20 cellular contexts compared by ENCODE assay signal in genomic region chr11:6833329-6833728, GRCh38. TPM values are rescaled to one million over a fixed set of nuclear protein-coding genes. Genes with fewer than 3 reads are reported as not detected.
DNase-seq lines count a peak whose midpoint lies in the region; ATAC-seq, FAIRE-seq and TF ChIP-seq lines count a peak whose summit lies in the region.
"Had no signal": no experiment of that assay in that cellular context is flagged by ENCODE, and none has a peak within 500 bp of the region (broad histone marks: within the 10 kb centered on the region; RNA-seq: fewer than 3 reads in every experiment).

No MANE protein-coding gene starts in this region.

- TF ChIP-seq POLR2A in HepG2 (IDR thresholded peaks at IDR 0.05; ENCODE audit: insufficient read depth in 1 of 2, low read depth in 2 of 2, low read length in 2 of 2) (no peak), right lobe of liver (IDR thresholded peaks at IDR 0.05) (no peak), breast epithelium (IDR thresholded peaks at IDR 0.05) (no peak)

- H3K4me1 ChIP-seq in HepG2 (ENCODE audit: insufficient read depth, low read length) = no peaks in the 10 kb centered on the region
- no peaks in the 10 kb centered on the region for H3K4me1 ChIP-seq in right lobe of liver
- peaks cover 7% of the 10 kb centered on the region for H3K4me1 ChIP-seq in neural progenitor cell
- H3K4me1 ChIP-seq in aorta (ENCODE audit: control insufficient read depth in 1 of 2, insufficient read depth in 2 of 2, low read length in 2 of 2) = no peaks in the 10 kb centered on the region
- no peaks in the 10 kb centered on the region for H3K4me1 ChIP-seq in breast epithelium
- H3K4me1 ChIP-seq: BLaER1 treated with 17β-estradiol and CSF1 and Interleukin-3, amounts not matched to agents 10 nM and 100 nM had no signal

- H3K36me3 ChIP-seq in HepG2 (replicated peaks in 1 of 2; ENCODE audit: control insufficient read depth in 1 of 2, insufficient read depth in 2 of 2, low read length in 2 of 2) = no peaks in the 10 kb centered on the region
- H3K36me3 ChIP-seq in right lobe of liver = no peaks in the 10 kb centered on the region
- H3K36me3 ChIP-seq in neural progenitor cell = no peaks in the 10 kb centered on the region
- H3K36me3 ChIP-seq in aorta (ENCODE audit: control insufficient read depth in 1 of 2, insufficient read depth in 2 of 2, low read length in 1 of 2) = no peaks in the 10 kb centered on the region
- H3K36me3 ChIP-seq in breast epithelium = no peaks in the 10 kb centered on the region
- H3K36me3 ChIP-seq: BLaER1 treated with 17β-estradiol and CSF1 and Interleukin-3, amounts not matched to agents 10 nM and 100 nM had no signal

- H3K27ac Mint-ChIP-seq in activated B cell treated with CpG ODN at 0.5 μM for 24 hours = peak overlapping the region; percentile 6
- H3K27ac Mint-ChIP-seq in neural progenitor cell = peak overlapping the region; percentile 79
- H3K27ac Mint-ChIP-seq: CD8-positive, alpha-beta T cell had no signal

- TF ChIP-seq RAD21 in HepG2 (CRISPR knock-in tag; IDR thresholded peaks at IDR 0.05) = no peak

- in situ Hi-C loops in HepG2 (cut with HindIII; ENCODE audit: extremely low pct_ligation_motif_present, low pct_unique_long_range_greater_than_20kb) = no loop called here

- CTCF ChIA-PET in HepG2 (lab: Yijun Ruan, JAX; ENCODE audit: low intra/inter-chr PET ratio, low total read pairs) = no interaction called here
- CTCF ChIA-PET in activated B cell treated with CpG ODN at 0.5 μM for 24 hours (lab: Charles Lee) = interaction anchor here (1.9 kb wide), 1 partner anchor 21 kb away, joined by 7 read pairs; no protein-coding TSS in a partner anchor

- H3K9me3 ChIP-seq in HepG2 (ENCODE audit: low read length) (no peaks in the 10 kb centered on the region), right lobe of liver (no peaks in the 10 kb centered on the region), neural progenitor cell (ENCODE audit: low read depth) (no peaks in the 10 kb centered on the region), aorta (ENCODE audit: control insufficient read depth, low read length) (no peaks in the 10 kb centered on the region), breast epithelium (no peaks in the 10 kb centered on the region)
- H3K9me3 ChIP-seq: BLaER1 treated with 17β-estradiol and CSF1 and Interleukin-3, amounts not matched to agents 10 nM and 100 nM had no signal

- TF ChIP-seq CTCF in HepG2 (CRISPR knock-in tag; IDR thresholded peaks at IDR 0.05) (no peak), right lobe of liver (IDR thresholded peaks at IDR 0.05) (no peak), activated B cell treated with CpG ODN at 0.5 μM for 24 hours (IDR thresholded peaks at IDR 0.05) (no peak), neural progenitor cell (IDR thresholded peaks at IDR 0.05) (no peak), breast epithelium (IDR thresholded peaks at IDR 0.05) (no peak)

- no peaks in the 10 kb centered on the region for H4K20me1 ChIP-seq in HepG2 (ENCODE audit: insufficient read depth, low read length)
- H4K20me1 ChIP-seq in neural progenitor cell (ENCODE audit: low read depth) = no peaks in the 10 kb centered on the region
- H4K20me1 ChIP-seq: BLaER1 treated with 17β-estradiol and CSF1 and Interleukin-3, amounts not matched to agents 10 nM and 100 nM had no signal

- intact Hi-C loops in HepG2 (cut with micrococcal nuclease; ENCODE audit: unreplicated experiment) (no loop called here), right lobe of liver (cut with DNase I) (no loop called here), activated B cell treated with CpG ODN at 0.5 μM for 24 hours (cut with micrococcal nuclease) (no loop called here), aorta (cut with DNase I) (no loop called here), breast epithelium (cut with DNase I; ENCODE audit: low total_unique reads) (no loop called here)

- no peak overlapping the region for H3K27ac ChIP-seq in HepG2 (ENCODE audit: extremely low read length, insufficient read depth, low read length)
- H3K27ac ChIP-seq in right lobe of liver = no peak overlapping the region
- H3K27ac ChIP-seq in neural progenitor cell = no peak overlapping the region
- H3K27ac ChIP-seq in aorta (ENCODE audit: low read depth in 1 of 2, low read length in 2 of 2) = no peak overlapping the region
- no peak overlapping the region for H3K27ac ChIP-seq in breast epithelium
- H3K27ac ChIP-seq: BLaER1 treated with 17β-estradiol and CSF1 and Interleukin-3, amounts not matched to agents 10 nM and 100 nM had no signal

- H3K4me3 ChIP-seq in HepG2 (replicated peaks in 1 of 3; ENCODE audit: insufficient read depth in 1 of 3, low read depth in 2 of 3, low read length in 3 of 3) (no peak overlapping the region), right lobe of liver (no peak overlapping the region), neural progenitor cell (no peak overlapping the region), aorta (ENCODE audit: low read length in 2 of 2) (no peak overlapping the region), breast epithelium (no peak overlapping the region)
- H3K4me3 ChIP-seq: BLaER1 treated with 17β-estradiol and CSF1 and Interleukin-3, amounts not matched to agents 10 nM and 100 nM; GM12878 had no signal

- H3F3A ChIP-seq in neural progenitor cell (ENCODE audit: low read depth) = no peaks in the 10 kb centered on the region

- H2AFZ ChIP-seq in HepG2 (ENCODE audit: low read length) (no peak overlapping the region), neural progenitor cell (replicated peaks) (no peak overlapping the region)

- H3K36me3 Mint-ChIP-seq in activated B cell treated with CpG ODN at 0.5 μM for 24 hours (ENCODE audit: low read depth) (no peaks in the 10 kb centered on the region), neural progenitor cell (no peaks in the 10 kb centered on the region)
- H3K36me3 Mint-ChIP-seq: CD8-positive, alpha-beta T cell had no signal

- BruUV-seq in HepG2 (replicated peaks; lab: Mats Ljungman, UMichigan) = no TSS peak

- H3K4me1 Mint-ChIP-seq in activated B cell treated with CpG ODN at 0.5 μM for 24 hours = peaks cover 20% of the 10 kb centered on the region
- H3K4me1 Mint-ChIP-seq in neural progenitor cell = peaks cover 10% of the 10 kb centered on the region
- H3K4me1 Mint-ChIP-seq: H9 had no signal

- H3K27me3 Mint-ChIP-seq in activated B cell treated with CpG ODN at 0.5 μM for 24 hours (no peaks in the 10 kb centered on the region), neural progenitor cell (ENCODE audit: insufficient read depth, low read depth) (peaks cover 5% of the 10 kb centered on the region)

- no peak overlapping the region for H3K4me2 ChIP-seq in HepG2 (ENCODE audit: low read depth, low read length)
- peak overlapping the region; percentile 18 for H3K4me2 ChIP-seq in neural progenitor cell
- H3K4me2 ChIP-seq: BLaER1 treated with 17β-estradiol and CSF1 and Interleukin-3, amounts not matched to agents 10 nM and 100 nM had no signal

- no peak for DNase-seq in HepG2 (ENCODE audit: low spot score)
- no peak for DNase-seq in right lobe of liver
- DNase-seq in activated B cell treated with CpG ODN at 0.5 μM for 24 hours = no peak
- no peak for DNase-seq in neural progenitor cell (ENCODE audit: low spot score)
- DNase-seq in aorta = no peak
- no peak for DNase-seq in HPDE6-E6E7 (ENCODE audit: extremely low spot score)
- DNase-seq in breast epithelium (ENCODE audit: low spot score in 2 of 2) = no peak
- no peak for DNase-seq in activated gamma-delta T cell treated with Interleukin-2 at 50 U/mL for 16 hours
- DNase-seq: 8988T; Calu3; CD8-positive, alpha-beta T cell; DMS79 treated with DMSO at 0.1 percent for 48 hours; H9 had no signal

- no peak for TF ChIP-seq EP300 in HepG2 (IDR thresholded peaks at IDR 0.05; ENCODE audit: low read depth in 2 of 2, low read length in 2 of 2)
- no peak for TF ChIP-seq EP300 in HepG2 (CRISPR knock-in tag; IDR thresholded peaks at IDR 0.05; ENCODE audit: borderline replicate concordance)

- no peaks in the 10 kb centered on the region for H3K9me3 Mint-ChIP-seq in activated B cell treated with CpG ODN at 0.5 μM for 24 hours
- H3K9me3 Mint-ChIP-seq in neural progenitor cell = no peaks in the 10 kb centered on the region
- H3K9me3 Mint-ChIP-seq: CD8-positive, alpha-beta T cell; H9 had no signal

- no peak for FAIRE-seq in HepG2 (lab: Jason Lieb, UNC)
- FAIRE-seq: GM12878, GM19239, H1 had no signal

- H3K4me3 Mint-ChIP-seq in activated B cell treated with CpG ODN at 0.5 μM for 24 hours = no peak overlapping the region
- H3K4me3 Mint-ChIP-seq in neural progenitor cell = peak overlapping the region; percentile 11
- H3K4me3 Mint-ChIP-seq: CD8-positive, alpha-beta T cell; H9 had no signal

- ATAC-seq in HepG2 (no peak), right lobe of liver (no peak), activated B cell treated with CpG ODN at 0.5 μM for 24 hours (ENCODE audit: low read depth) (no peak), aorta (ENCODE audit: low FRiP score) (peak; percentile 22)
- ATAC-seq: CD8-positive, alpha-beta T cell; GM12878 had no signal

- H3K27me3 ChIP-seq in HepG2 (ENCODE audit: control insufficient read depth in 1 of 2, insufficient read depth in 2 of 2, low read length in 2 of 2) (no peaks in the 10 kb centered on the region; a peak in 1 of 5 replicates), right lobe of liver (no peaks in the 10 kb centered on the region), neural progenitor cell (no peaks in the 10 kb centered on the region), aorta (ENCODE audit: control insufficient read depth in 1 of 2, insufficient read depth in 2 of 2, low read length in 1 of 2) (no peaks in the 10 kb centered on the region), breast epithelium (no peaks in the 10 kb centered on the region)
- H3K27me3 ChIP-seq: BLaER1 treated with 17β-estradiol and CSF1 and Interleukin-3, amounts not matched to agents 10 nM and 100 nM had no signal

- 0% methylated on average over 4 of the region's 4 CpGs for WGBS in HepG2 (ENCODE audit: low lambda C conversion rate)
- WGBS in right lobe of liver (ENCODE audit: insufficient coverage, low coverage, low lambda C conversion rate, missing lambda C conversion rate) = 80% methylated on average over 4 of the region's 4 CpGs
- WGBS in aorta, 2 donors = 61 to 67% methylated on average over 4 of the region's 4 CpGs

- POLR2A ChIA-PET in HepG2 (lab: Yijun Ruan, JAX) (no interaction called here), activated B cell treated with CpG ODN at 0.5 μM for 24 hours (lab: Charles Lee) (no interaction called here)

- no peaks in the 10 kb centered on the region for H3K79me2 ChIP-seq in HepG2 (ENCODE audit: insufficient read depth, low read length)
- no peaks in the 10 kb centered on the region for H3K79me2 ChIP-seq in neural progenitor cell (ENCODE audit: low read depth)

- H3K9ac ChIP-seq in HepG2 (ENCODE audit: insufficient read depth, low read depth, low read length) (no peak overlapping the region), neural progenitor cell (no peak overlapping the region)
- H3K9ac ChIP-seq: BLaER1 treated with 17β-estradiol and CSF1 and Interleukin-3, amounts not matched to agents 10 nM and 100 nM had no signal

RNA-seq across cellular contexts. Expression of gene OR10A5, which starts 12.2 kb away (rescaled TPM):
- total RNA-seq in HepG2 (2016; rRNA removed; fragmentation: Illumina TruSeq; extraction: Trizol) (not detected in 2 replicates), right lobe of liver (not detected), activated B cell treated with CpG ODN at 0.5 μM for 24 hours (not detected in 2 replicates), neural progenitor cell (ENCODE audit: low replicate concordance) (not detected in 2 replicates), aorta (not detected), breast epithelium (not detected)
- not detected in 2 replicates for total RNA-seq in HepG2 (2016; cell fraction: cytosol; rRNA removed; fragmentation: Illumina TruSeq; extraction: Trizol; ENCODE audit: low read depth)
- not detected in 2 replicates for total RNA-seq in HepG2 (2016; cell fraction: insoluble cytoplasmic fraction; rRNA removed; fragmentation: Illumina TruSeq; extraction: Trizol)
- total RNA-seq in HepG2 (2016; cell fraction: membrane; rRNA removed; fragmentation: Illumina TruSeq; extraction: Trizol) = not detected in 2 replicates
- not detected in 2 replicates for total RNA-seq in HepG2 (2016; cell fraction: nucleus; rRNA removed; fragmentation: Illumina TruSeq; extraction: Trizol)
- polyA plus RNA-seq in HepG2 (2011; rRNA removed) (not detected in 2 replicates), aorta (not detected)
- polyA plus RNA-seq in HepG2 (2011; cell fraction: cytosol; rRNA removed) = not detected in 2 replicates
- polyA plus RNA-seq in HepG2 (2011; cell fraction: nucleus; rRNA removed) = not detected in 2 replicates
- polyA plus RNA-seq in HepG2 (2012) = not detected in 2 replicates
- not detected in 2 replicates for polyA plus RNA-seq in HepG2 (2016; cell fraction: cytosol; fragmentation: Illumina TruSeq; extraction: Trizol; ENCODE audit: low read depth)
- not detected in 2 replicates for polyA plus RNA-seq in HepG2 (2016; cell fraction: insoluble cytoplasmic fraction; fragmentation: Illumina TruSeq; extraction: Trizol; ENCODE audit: low read depth)
- polyA plus RNA-seq in HepG2 (2016; cell fraction: membrane; fragmentation: Illumina TruSeq; extraction: Trizol; ENCODE audit: low read depth) = not detected in 2 replicates
- not detected in 2 replicates for polyA plus RNA-seq in HepG2 (2016; cell fraction: nucleus; fragmentation: Illumina TruSeq; extraction: Trizol; ENCODE audit: insufficient read depth, low read depth)
- polyA minus RNA-seq in HepG2 (2011; rRNA and poly(A)+ RNA removed; ENCODE audit: low replicate concordance) = not detected in 2 replicates
- polyA minus RNA-seq in HepG2 (2011; cell fraction: cytosol; rRNA and poly(A)+ RNA removed) = not detected in 2 replicates
- not detected in 2 replicates for polyA minus RNA-seq in HepG2 (2011; cell fraction: nucleus; rRNA and poly(A)+ RNA removed)
- total RNA-seq: A673; Calu3; CD8-positive, alpha-beta T cell; GM12878; H1; H9; HT-29 had no signal
- polyA plus RNA-seq: AG04450, GM12878, H1 had no signal

RNA-seq across cellular contexts. Expression of gene OR10A2, which starts 29.5 kb away (rescaled TPM):
- total RNA-seq in HepG2 (2016; rRNA removed; fragmentation: Illumina TruSeq; extraction: Trizol) = not detected in 2 replicates
- total RNA-seq in HepG2 (2016; cell fraction: cytosol; rRNA removed; fragmentation: Illumina TruSeq; extraction: Trizol; ENCODE audit: low read depth) = not detected in 2 replicates
- total RNA-seq in HepG2 (2016; cell fraction: insoluble cytoplasmic fraction; rRNA removed; fragmentation: Illumina TruSeq; extraction: Trizol) = not detected in 2 replicates
- not detected in 2 replicates for total RNA-seq in HepG2 (2016; cell fraction: membrane; rRNA removed; fragmentation: Illumina TruSeq; extraction: Trizol)
- not detected in 2 replicates for total RNA-seq in HepG2 (2016; cell fraction: nucleus; rRNA removed; fragmentation: Illumina TruSeq; extraction: Trizol)
- not detected in 2 replicates for polyA plus RNA-seq in HepG2 (2011; rRNA removed)
- not detected in 2 replicates for polyA plus RNA-seq in HepG2 (2011; cell fraction: cytosol; rRNA removed)
- polyA plus RNA-seq in HepG2 (2011; cell fraction: nucleus; rRNA removed) = not detected in 2 replicates
- polyA plus RNA-seq in HepG2 (2012) = not detected in 2 replicates
- not detected in 2 replicates for polyA plus RNA-seq in HepG2 (2016; cell fraction: cytosol; fragmentation: Illumina TruSeq; extraction: Trizol; ENCODE audit: low read depth)
- not detected in 2 replicates for polyA plus RNA-seq in HepG2 (2016; cell fraction: insoluble cytoplasmic fraction; fragmentation: Illumina TruSeq; extraction: Trizol; ENCODE audit: low read depth)
- not detected in 2 replicates for polyA plus RNA-seq in HepG2 (2016; cell fraction: membrane; fragmentation: Illumina TruSeq; extraction: Trizol; ENCODE audit: low read depth)
- not detected in 2 replicates for polyA plus RNA-seq in HepG2 (2016; cell fraction: nucleus; fragmentation: Illumina TruSeq; extraction: Trizol; ENCODE audit: insufficient read depth, low read depth)
- polyA minus RNA-seq in HepG2 (2011; rRNA and poly(A)+ RNA removed; ENCODE audit: low replicate concordance) = not detected in 2 replicates
- not detected in 2 replicates for polyA minus RNA-seq in HepG2 (2011; cell fraction: cytosol; rRNA and poly(A)+ RNA removed)
- not detected in 2 replicates for polyA minus RNA-seq in HepG2 (2011; cell fraction: nucleus; rRNA and poly(A)+ RNA removed)
- total RNA-seq in right lobe of liver = not detected
- total RNA-seq in activated B cell treated with CpG ODN at 0.5 μM for 24 hours = not detected in 2 replicates
- total RNA-seq in neural progenitor cell (ENCODE audit: low replicate concordance) = not detected in 2 replicates
- total RNA-seq in aorta = not detected
- under 1 TPM in 1 of 2 donors, not detected in 1; 0.13 TPM for polyA plus RNA-seq in aorta
- total RNA-seq in breast epithelium = not detected
- total RNA-seq: A673; Calu3; CD8-positive, alpha-beta T cell; GM12878; H1; H9; HT-29 had no signal
- polyA plus RNA-seq: AG04450, H1 had no signal

RNA-seq across cellular contexts. Expression of gene OR6A2, which starts 33.8 kb away (rescaled TPM):
- total RNA-seq in HepG2 (2016; rRNA removed; fragmentation: Illumina TruSeq; extraction: Trizol) (not detected in 2 replicates), right lobe of liver (under 1 TPM in 2 of 6 experiments, not detected in 4; 0.04 to 0.49 TPM), activated B cell treated with CpG ODN at 0.5 μM for 24 hours (0.18 and 0.20 TPM in 2 replicates), neural progenitor cell (ENCODE audit: low replicate concordance) (0.36 and 0.50 TPM in 2 replicates), aorta (under 1 TPM in 1 of 2 donors, not detected in 1; 0.26 TPM), breast epithelium (1 to 10 TPM in 1 of 3 donors, under 1 TPM in 2; 0.16 to 1.2 (median 0.33) TPM)
- not detected in 2 replicates for total RNA-seq in HepG2 (2016; cell fraction: cytosol; rRNA removed; fragmentation: Illumina TruSeq; extraction: Trizol; ENCODE audit: low read depth)
- total RNA-seq in HepG2 (2016; cell fraction: insoluble cytoplasmic fraction; rRNA removed; fragmentation: Illumina TruSeq; extraction: Trizol) = not detected in 2 replicates
- total RNA-seq in HepG2 (2016; cell fraction: membrane; rRNA removed; fragmentation: Illumina TruSeq; extraction: Trizol) = not detected in 2 replicates
- not detected in 2 replicates for total RNA-seq in HepG2 (2016; cell fraction: nucleus; rRNA removed; fragmentation: Illumina TruSeq; extraction: Trizol)
- polyA plus RNA-seq in HepG2 (2011; rRNA removed) (not detected in 2 replicates), aorta (not detected)
- polyA plus RNA-seq in HepG2 (2011; cell fraction: cytosol; rRNA removed) = not detected in 2 replicates
- polyA plus RNA-seq in HepG2 (2011; cell fraction: nucleus; rRNA removed) = not detected in 2 replicates
- not detected in 2 replicates for polyA plus RNA-seq in HepG2 (2012)
- not detected in 2 replicates for polyA plus RNA-seq in HepG2 (2016; cell fraction: cytosol; fragmentation: Illumina TruSeq; extraction: Trizol; ENCODE audit: low read depth)
- not detected in 2 replicates for polyA plus RNA-seq in HepG2 (2016; cell fraction: insoluble cytoplasmic fraction; fragmentation: Illumina TruSeq; extraction: Trizol; ENCODE audit: low read depth)
- not detected in 2 replicates for polyA plus RNA-seq in HepG2 (2016; cell fraction: membrane; fragmentation: Illumina TruSeq; extraction: Trizol; ENCODE audit: low read depth)
- not detected in 2 replicates for polyA plus RNA-seq in HepG2 (2016; cell fraction: nucleus; fragmentation: Illumina TruSeq; extraction: Trizol; ENCODE audit: insufficient read depth, low read depth)
- not detected in 2 replicates for polyA minus RNA-seq in HepG2 (2011; rRNA and poly(A)+ RNA removed; ENCODE audit: low replicate concordance)
- polyA minus RNA-seq in HepG2 (2011; cell fraction: cytosol; rRNA and poly(A)+ RNA removed) = not detected in 2 replicates
- not detected in 2 replicates for polyA minus RNA-seq in HepG2 (2011; cell fraction: nucleus; rRNA and poly(A)+ RNA removed)
- total RNA-seq: A673; CD8-positive, alpha-beta T cell had no signal
- polyA plus RNA-seq: GM12878 had no signal

RNA-seq across cellular contexts. Expression of gene OR10A4, which starts 43.1 kb away (rescaled TPM):
- total RNA-seq in HepG2 (2016; rRNA removed; fragmentation: Illumina TruSeq; extraction: Trizol) = not detected in 2 replicates
- not detected in 2 replicates for total RNA-seq in HepG2 (2016; cell fraction: cytosol; rRNA removed; fragmentation: Illumina TruSeq; extraction: Trizol; ENCODE audit: low read depth)
- total RNA-seq in HepG2 (2016; cell fraction: insoluble cytoplasmic fraction; rRNA removed; fragmentation: Illumina TruSeq; extraction: Trizol) = not detected in 2 replicates
- not detected in 2 replicates for total RNA-seq in HepG2 (2016; cell fraction: membrane; rRNA removed; fragmentation: Illumina TruSeq; extraction: Trizol)
- not detected in 2 replicates for total RNA-seq in HepG2 (2016; cell fraction: nucleus; rRNA removed; fragmentation: Illumina TruSeq; extraction: Trizol)
- polyA plus RNA-seq in HepG2 (2011; rRNA removed) = not detected in 2 replicates
- polyA plus RNA-seq in HepG2 (2011; cell fraction: cytosol; rRNA removed) = not detected in 2 replicates
- polyA plus RNA-seq in HepG2 (2011; cell fraction: nucleus; rRNA removed) = not detected in 2 replicates
- not detected in 2 replicates for polyA plus RNA-seq in HepG2 (2012)
- polyA plus RNA-seq in HepG2 (2016; cell fraction: cytosol; fragmentation: Illumina TruSeq; extraction: Trizol; ENCODE audit: low read depth) = not detected in 2 replicates
- not detected in 2 replicates for polyA plus RNA-seq in HepG2 (2016; cell fraction: insoluble cytoplasmic fraction; fragmentation: Illumina TruSeq; extraction: Trizol; ENCODE audit: low read depth)
- not detected in 2 replicates for polyA plus RNA-seq in HepG2 (2016; cell fraction: membrane; fragmentation: Illumina TruSeq; extraction: Trizol; ENCODE audit: low read depth)
- polyA plus RNA-seq in HepG2 (2016; cell fraction: nucleus; fragmentation: Illumina TruSeq; extraction: Trizol; ENCODE audit: insufficient read depth, low read depth) = not detected in 2 replicates
- not detected in 2 replicates for polyA minus RNA-seq in HepG2 (2011; rRNA and poly(A)+ RNA removed; ENCODE audit: low replicate concordance)
- polyA minus RNA-seq in HepG2 (2011; cell fraction: cytosol; rRNA and poly(A)+ RNA removed) = not detected in 2 replicates
- not detected in 2 replicates for polyA minus RNA-seq in HepG2 (2011; cell fraction: nucleus; rRNA and poly(A)+ RNA removed)
- total RNA-seq in right lobe of liver = not detected
- not detected in 2 replicates for total RNA-seq in activated B cell treated with CpG ODN at 0.5 μM for 24 hours
- not detected in 2 replicates for total RNA-seq in neural progenitor cell (ENCODE audit: low replicate concordance)
- not detected for total RNA-seq in aorta
- not detected for polyA plus RNA-seq in aorta
- total RNA-seq in breast epithelium = not detected
- total RNA-seq: A673; Calu3; CD8-positive, alpha-beta T cell; GM12878; H1; H9; HT-29 had no signal
- polyA plus RNA-seq: AG04450, GM12878, H1 had no signal

RNA-seq across cellular contexts. Expression of gene OR2AG1, which starts 50.5 kb away (rescaled TPM):
- total RNA-seq in HepG2 (2016; rRNA removed; fragmentation: Illumina TruSeq; extraction: Trizol) (not detected in 2 replicates), right lobe of liver (not detected), activated B cell treated with CpG ODN at 0.5 μM for 24 hours (not detected in 2 replicates), neural progenitor cell (ENCODE audit: low replicate concordance) (not detected in 2 replicates), aorta (not detected), breast epithelium (not detected)
- total RNA-seq in HepG2 (2016; cell fraction: cytosol; rRNA removed; fragmentation: Illumina TruSeq; extraction: Trizol; ENCODE audit: low read depth) = not detected in 2 replicates
- not detected in 2 replicates for total RNA-seq in HepG2 (2016; cell fraction: insoluble cytoplasmic fraction; rRNA removed; fragmentation: Illumina TruSeq; extraction: Trizol)
- total RNA-seq in HepG2 (2016; cell fraction: membrane; rRNA removed; fragmentation: Illumina TruSeq; extraction: Trizol) = not detected in 2 replicates
- not detected in 2 replicates for total RNA-seq in HepG2 (2016; cell fraction: nucleus; rRNA removed; fragmentation: Illumina TruSeq; extraction: Trizol)
- polyA plus RNA-seq in HepG2 (2011; rRNA removed) (not detected in 2 replicates), aorta (not detected)
- polyA plus RNA-seq in HepG2 (2011; cell fraction: cytosol; rRNA removed) = not detected in 2 replicates
- not detected in 2 replicates for polyA plus RNA-seq in HepG2 (2011; cell fraction: nucleus; rRNA removed)
- not detected in 2 replicates for polyA plus RNA-seq in HepG2 (2012)
- not detected in 2 replicates for polyA plus RNA-seq in HepG2 (2016; cell fraction: cytosol; fragmentation: Illumina TruSeq; extraction: Trizol; ENCODE audit: low read depth)
- not detected in 2 replicates for polyA plus RNA-seq in HepG2 (2016; cell fraction: insoluble cytoplasmic fraction; fragmentation: Illumina TruSeq; extraction: Trizol; ENCODE audit: low read depth)
- polyA plus RNA-seq in HepG2 (2016; cell fraction: membrane; fragmentation: Illumina TruSeq; extraction: Trizol; ENCODE audit: low read depth) = not detected in 2 replicates
- not detected in 2 replicates for polyA plus RNA-seq in HepG2 (2016; cell fraction: nucleus; fragmentation: Illumina TruSeq; extraction: Trizol; ENCODE audit: insufficient read depth, low read depth)
- polyA minus RNA-seq in HepG2 (2011; rRNA and poly(A)+ RNA removed; ENCODE audit: low replicate concordance) = not detected in 2 replicates
- polyA minus RNA-seq in HepG2 (2011; cell fraction: cytosol; rRNA and poly(A)+ RNA removed) = not detected in 2 replicates
- polyA minus RNA-seq in HepG2 (2011; cell fraction: nucleus; rRNA and poly(A)+ RNA removed) = not detected in 2 replicates
- total RNA-seq: A673; Calu3; CD8-positive, alpha-beta T cell; GM12878; H1; H9; HT-29 had no signal
- polyA plus RNA-seq: AG04450, GM12878, H1 had no signal
